ENCODE assay signal across 9 cellular contexts in genomic region chr16:58685084-58685449, GRCh38. TPM values are rescaled to one million over a fixed set of nuclear protein-coding genes. Genes with fewer than 3 reads are reported as not detected.
DNase-seq lines count a peak whose midpoint lies in the region; TF ChIP-seq lines count a peak whose summit lies in the region.
"Had no signal": no experiment of that assay in that cellular context is flagged by ENCODE, and none has a peak within 500 bp of the region (broad histone marks: within the 10 kb centered on the region; RNA-seq: fewer than 3 reads in every experiment).

No MANE protein-coding gene starts in this region.

- DNase-seq in GM12864 (ENCODE audit: low read depth), result no peak
- no peak for DNase-seq in SJCRH30
- no peak for DNase-seq in fibroblast of mammary gland (ENCODE audit: low read depth)
- no peak for DNase-seq in sigmoid colon
- DNase-seq in kidney tubule cell (ENCODE audit: low spot score), result no peak
- DNase-seq in NCI-H524 (lab: John Stamatoyannopoulos, UW), result no peak
- DNase-seq in foreskin melanocyte, result no peak
- DNase-seq in NCI-H226, result no peak

- intact Hi-C loops in sigmoid colon (cut with DNase I), result loop anchor here (1.0 to 2.0 kb wide), 3 partner anchors 48 to 72 kb away; no protein-coding TSS in a partner anchor

- H3K9me3 ChIP-seq in SJCRH30 (replicated peaks) (no peaks in the 10 kb centered on the region), sigmoid colon (no peaks in the 10 kb centered on the region)

- WGBS in sigmoid colon, 2 donors, result 46 to 78% methylated on average over 6 of the region's 6 CpGs

- H3K4me3 ChIP-seq in GM12864 (ENCODE audit: low read depth, low read length) (peak overlapping the region; percentile 99; the same call in 1 of the 2 replicates), SJCRH30 (peak overlapping the region; percentile 78), fibroblast of mammary gland (ENCODE audit: control insufficient read depth, low read depth, low read length) (peak overlapping the region; percentile 98), sigmoid colon (peak overlapping the region; percentile 70 to 95 (median 74))

- TF ChIP-seq CTCF in GM12864 (IDR thresholded peaks at IDR 0.05; ENCODE audit: low read depth, low read length, missing control alignments), result no peak
- no peak for TF ChIP-seq CTCF in fibroblast of mammary gland (conservative IDR thresholded peaks at IDR 0.05; ENCODE audit: control insufficient read depth, insufficient read depth, low read depth, low read length)
- no peak for TF ChIP-seq CTCF in sigmoid colon (IDR thresholded peaks at IDR 0.05)

- H3K4me1 ChIP-seq in SJCRH30, result no peaks in the 10 kb centered on the region
- peaks cover 0 to 22% (median 18%) of the 10 kb centered on the region in 4 donors for H3K4me1 ChIP-seq in sigmoid colon

- H3K27me3 ChIP-seq in SJCRH30, result no peaks in the 10 kb centered on the region
- H3K27me3 ChIP-seq in sigmoid colon, result no peaks in the 10 kb centered on the region

- H3K36me3 ChIP-seq in SJCRH30 (no peaks in the 10 kb centered on the region), sigmoid colon (peaks cover 0 to 10% (median under 1%) of the 10 kb centered on the region in 4 donors)
- H3K36me3 ChIP-seq: WERI-Rb-1 had no signal

- no peak overlapping the region for H3K27ac ChIP-seq in SJCRH30
- H3K27ac ChIP-seq in sigmoid colon, result peak overlapping the region; percentile 70 to 80 (median 76)

- no peak for TF ChIP-seq EP300 in sigmoid colon (IDR thresholded peaks at IDR 0.05)

- TF ChIP-seq POLR2A in sigmoid colon (IDR thresholded peaks at IDR 0.05), result no peak

RNA-seq across cellular contexts. Expression of gene SLC38A7, which starts 0.5 kb away (rescaled TPM):
- 10.1 and 12.5 TPM in 2 replicates for total RNA-seq in SJCRH30 (2014; rRNA removed; shearing (Covaris generic))
- 10 to 100 TPM in 3 of 4 donors, 1 to 10 TPM in 1; 9.5 to 17.4 (median 12.1) TPM for total RNA-seq in sigmoid colon
- polyA plus RNA-seq in sigmoid colon, result 10 to 100 TPM in 1 of 3 donors, 1 to 10 TPM in 1, under 1 TPM in 1; 0.60 to 10.4 (median 1.8) TPM

RNA-seq across cellular contexts. Expression of gene GOT2, which starts 49.0 kb away (rescaled TPM):
- total RNA-seq in SJCRH30 (2014; rRNA removed; shearing (Covaris generic)), result 163 and 173 TPM in 2 replicates
- 10 to 100 TPM; 33.7 to 52.1 (median 44.4) TPM for total RNA-seq in sigmoid colon
- polyA plus RNA-seq in sigmoid colon, result 10 to 100 TPM; 55.3 to 88.2 (median 84.6) TPM

RNA-seq across cellular contexts. Expression of gene CNOT1, which starts 55.4 kb away (rescaled TPM):
- 281 and 284 TPM in 2 replicates for total RNA-seq in SJCRH30 (2014; rRNA removed; shearing (Covaris generic))
- total RNA-seq in sigmoid colon, result 100 to 1,000 TPM in 1 of 4 donors, 10 to 100 TPM in 3; 70.1 to 112 (median 84.2) TPM
- polyA plus RNA-seq in sigmoid colon, result 100 to 1,000 TPM in 1 of 3 donors, 10 to 100 TPM in 2; 61.3 to 110 (median 65.0) TPM
